Comparison of ENCODE assay signal across 16 cellular contexts in the genomic region with DNA sequence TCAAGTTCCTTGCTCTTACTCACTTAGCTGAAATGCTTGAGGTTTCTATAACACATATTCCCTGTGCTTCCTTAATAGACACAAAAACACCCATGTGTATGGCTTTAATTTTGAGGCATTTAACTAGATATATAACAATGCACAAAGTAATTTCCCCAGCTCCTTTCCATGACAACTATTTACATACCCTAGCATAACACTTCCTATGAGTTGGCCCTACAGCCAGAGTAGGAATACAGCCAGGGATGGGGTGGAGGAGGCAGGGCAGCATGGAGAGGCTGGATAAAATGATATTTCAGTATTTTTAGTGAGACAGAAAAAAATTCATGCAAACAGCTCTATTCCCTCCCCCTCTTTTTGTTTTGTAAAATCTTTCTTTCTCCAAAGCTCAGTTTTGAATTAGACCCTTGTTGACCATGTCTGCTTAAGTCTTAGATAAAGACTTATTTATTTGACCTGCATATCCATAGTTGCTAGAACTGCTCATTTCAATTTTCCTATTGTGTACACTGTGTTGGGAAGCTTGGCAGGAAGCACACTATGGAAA. TPM values are rescaled to one million over a fixed set of nuclear protein-coding genes. Genes with fewer than 3 reads are reported as not detected.
DNase-seq lines count a peak whose midpoint lies in the region; ATAC-seq and TF ChIP-seq lines count a peak whose summit lies in the region.
"Had no signal": no experiment of that assay in that cellular context is flagged by ENCODE, and none has a peak within 500 bp of the region (broad histone marks: within the 10 kb centered on the region; RNA-seq: fewer than 3 reads in every experiment).

No MANE protein-coding gene starts in this region.

- no peak overlapping the region for H2AFZ ChIP-seq in Loucy (ENCODE audit: low read length)
- H2AFZ ChIP-seq in neural cell (ENCODE audit: low read depth, low read length), result no peak overlapping the region

- H3K36me3 ChIP-seq in Loucy (ENCODE audit: insufficient read depth, low read length), result no peaks in the 10 kb centered on the region
- no peaks in the 10 kb centered on the region for H3K36me3 ChIP-seq in neural cell (ENCODE audit: insufficient read depth, low read length)

- H4K20me1 ChIP-seq in Loucy (ENCODE audit: insufficient read depth, low read length, poor library complexity, severe bottlenecking) (no peaks in the 10 kb centered on the region), neural cell (ENCODE audit: insufficient read depth) (no peaks in the 10 kb centered on the region)

- no peaks in the 10 kb centered on the region for H3K27me3 ChIP-seq in Loucy (ENCODE audit: insufficient read depth, low read length, poor library complexity, severe bottlenecking)
- H3K27me3 ChIP-seq in neural cell (ENCODE audit: insufficient read depth, low read depth, low read length), result no peaks in the 10 kb centered on the region

- no peak for TF ChIP-seq CTCF in AG10803 (conservative IDR thresholded peaks at IDR 0.05; ENCODE audit: low read length)
- no peak for TF ChIP-seq CTCF in Loucy (conservative IDR thresholded peaks at IDR 0.05; ENCODE audit: low read length)
- TF ChIP-seq CTCF in neural cell (IDR thresholded peaks at IDR 0.05; ENCODE audit: poor library complexity, severe bottlenecking), result no peak

- H3K9me2 ChIP-seq in Loucy (replicated peaks; ENCODE audit: low read depth, low read length) (no peaks in the 10 kb centered on the region), neural cell (ENCODE audit: insufficient read depth, low read length) (no peaks in the 10 kb centered on the region)

- no peak overlapping the region for H3K4me3 ChIP-seq in AG10803 (ENCODE audit: low read length)
- no peak overlapping the region for H3K4me3 ChIP-seq in Loucy (ENCODE audit: low read length, poor library complexity, severe bottlenecking)
- H3K4me3 ChIP-seq in neural cell (ENCODE audit: low read length), result no peak overlapping the region

- H3K4me2 ChIP-seq in Loucy (ENCODE audit: low read depth, low read length, poor library complexity, severe bottlenecking) (peak overlapping the region; percentile 8), neural cell (ENCODE audit: low read length) (no peak overlapping the region)

- peak overlapping the region; percentile 93 for H3K9ac ChIP-seq in Loucy (ENCODE audit: low read depth, low read length, poor library complexity, severe bottlenecking)
- no peak overlapping the region for H3K9ac ChIP-seq in neural cell (ENCODE audit: low read length)

- H3K79me2 ChIP-seq in Loucy (ENCODE audit: insufficient read depth, low read length) (peaks cover 73% of the 10 kb centered on the region), neural cell (replicated peaks; ENCODE audit: insufficient read depth, low read length) (no peaks in the 10 kb centered on the region)

- H3K9me3 ChIP-seq in Loucy (ENCODE audit: insufficient read depth, low read depth, low read length) (no peaks in the 10 kb centered on the region), neural cell (ENCODE audit: low read length) (no peaks in the 10 kb centered on the region)

- DNase-seq in AG10803 (ENCODE audit: low read depth), result peak; percentile 8
- DNase-seq in dermis blood vessel endothelial cell, result peak; percentile 26
- no peak for DNase-seq in AML-193 (lab: John Stamatoyannopoulos, UW)
- no peak for DNase-seq in effector CD8-positive, alpha-beta T cell (lab: John Stamatoyannopoulos, UW)
- DNase-seq: C1 segment of cervical spinal cord; CD4-positive, alpha-beta T cell; COR-L47; DMS153; DMS79 treated with DMSO at 0.1 percent for 48 hours; GDM1; GOT3; H9 had no signal

- TF ChIP-seq EP300 in neural cell (conservative IDR thresholded peaks at IDR 0.05; ENCODE audit: poor library complexity, severe bottlenecking), result no peak

- H3K27ac ChIP-seq in neural cell (ENCODE audit: low read length), result peak overlapping the region; percentile 71
- H3K27ac ChIP-seq: 22Rv1 had no signal

- TF ChIP-seq RAD21 in neural cell (conservative IDR thresholded peaks at IDR 0.05), result no peak

- no peak for ATAC-seq in HG03039 (IDR thresholded peaks at IDR 0.05; ENCODE audit: unreplicated experiment)

- peaks cover 78% of the 10 kb centered on the region for H3K4me1 ChIP-seq in Loucy (ENCODE audit: insufficient read depth, low read length, poor library complexity, severe bottlenecking)

- H3F3A ChIP-seq in Loucy (ENCODE audit: low read depth), result peaks cover 21% of the 10 kb centered on the region
- H3F3A ChIP-seq in neural cell (ENCODE audit: insufficient read depth, low read length, poor library complexity, severe bottlenecking), result peaks cover 4% of the 10 kb centered on the region

TF ChIP-seq in neural cell, 6 proteins besides CTCF, POLR2A, EP300 and RAD21:
- TF ChIP-seq MXI1 (conservative IDR thresholded peaks at IDR 0.05; ENCODE audit: poor library complexity, severe bottlenecking) (no peak), SMC3 (conservative IDR thresholded peaks at IDR 0.05; ENCODE audit: poor library complexity) (no peak), TAF1 (IDR thresholded peaks at IDR 0.05; ENCODE audit: low read depth) (no peak), EZH2 (IDR thresholded peaks at IDR 0.05; ENCODE audit: borderline replicate concordance, insufficient read depth, low read length, poor library complexity, severe bottlenecking) (no peak), POLR2AphosphoS5 (IDR thresholded peaks at IDR 0.05) (no peak)
- TF ChIP-seq, protein P1, sequence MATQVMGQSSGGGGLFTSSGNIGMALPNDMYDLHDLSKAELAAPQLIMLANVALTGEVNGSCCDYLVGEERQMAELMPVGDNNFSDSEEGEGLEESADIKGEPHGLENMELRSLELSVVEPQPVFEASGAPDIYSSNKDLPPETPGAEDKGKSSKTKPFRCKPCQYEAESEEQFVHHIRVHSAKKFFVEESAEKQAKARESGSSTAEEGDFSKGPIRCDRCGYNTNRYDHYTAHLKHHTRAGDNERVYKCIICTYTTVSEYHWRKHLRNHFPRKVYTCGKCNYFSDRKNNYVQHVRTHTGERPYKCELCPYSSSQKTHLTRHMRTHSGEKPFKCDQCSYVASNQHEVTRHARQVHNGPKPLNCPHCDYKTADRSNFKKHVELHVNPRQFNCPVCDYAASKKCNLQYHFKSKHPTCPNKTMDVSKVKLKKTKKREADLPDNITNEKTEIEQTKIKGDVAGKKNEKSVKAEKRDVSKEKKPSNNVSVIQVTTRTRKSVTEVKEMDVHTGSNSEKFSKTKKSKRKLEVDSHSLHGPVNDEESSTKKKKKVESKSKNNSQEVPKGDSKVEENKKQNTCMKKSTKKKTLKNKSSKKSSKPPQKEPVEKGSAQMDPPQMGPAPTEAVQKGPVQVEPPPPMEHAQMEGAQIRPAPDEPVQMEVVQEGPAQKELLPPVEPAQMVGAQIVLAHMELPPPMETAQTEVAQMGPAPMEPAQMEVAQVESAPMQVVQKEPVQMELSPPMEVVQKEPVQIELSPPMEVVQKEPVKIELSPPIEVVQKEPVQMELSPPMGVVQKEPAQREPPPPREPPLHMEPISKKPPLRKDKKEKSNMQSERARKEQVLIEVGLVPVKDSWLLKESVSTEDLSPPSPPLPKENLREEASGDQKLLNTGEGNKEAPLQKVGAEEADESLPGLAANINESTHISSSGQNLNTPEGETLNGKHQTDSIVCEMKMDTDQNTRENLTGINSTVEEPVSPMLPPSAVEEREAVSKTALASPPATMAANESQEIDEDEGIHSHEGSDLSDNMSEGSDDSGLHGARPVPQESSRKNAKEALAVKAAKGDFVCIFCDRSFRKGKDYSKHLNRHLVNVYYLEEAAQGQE (IDR thresholded peaks at IDR 0.05; ENCODE audit: borderline replicate concordance), result no peak

RNA-seq across cellular contexts. Expression of a gene that starts 11.3 kb away (rescaled TPM):
- 30.8 and 31.8 TPM in 2 replicates for total RNA-seq in dermis blood vessel endothelial cell
- polyA plus RNA-seq in neural cell, result 4.2 and 5.8 TPM in 2 replicates
- polyA minus RNA-seq in neural cell, result 8.7 and 10.0 TPM in 2 replicates

Comparison
In these comparisons a context has a peak if more than half of its experiments do, and no peak if none do; other contexts are left out.
1. DNase-seq: peak in AG10803 (single experiment) and dermis blood vessel endothelial cell (single experiment); none in AML-193 (0 of 2) and effector CD8-positive, alpha-beta T cell (single experiment).